In the genomic region with DNA sequence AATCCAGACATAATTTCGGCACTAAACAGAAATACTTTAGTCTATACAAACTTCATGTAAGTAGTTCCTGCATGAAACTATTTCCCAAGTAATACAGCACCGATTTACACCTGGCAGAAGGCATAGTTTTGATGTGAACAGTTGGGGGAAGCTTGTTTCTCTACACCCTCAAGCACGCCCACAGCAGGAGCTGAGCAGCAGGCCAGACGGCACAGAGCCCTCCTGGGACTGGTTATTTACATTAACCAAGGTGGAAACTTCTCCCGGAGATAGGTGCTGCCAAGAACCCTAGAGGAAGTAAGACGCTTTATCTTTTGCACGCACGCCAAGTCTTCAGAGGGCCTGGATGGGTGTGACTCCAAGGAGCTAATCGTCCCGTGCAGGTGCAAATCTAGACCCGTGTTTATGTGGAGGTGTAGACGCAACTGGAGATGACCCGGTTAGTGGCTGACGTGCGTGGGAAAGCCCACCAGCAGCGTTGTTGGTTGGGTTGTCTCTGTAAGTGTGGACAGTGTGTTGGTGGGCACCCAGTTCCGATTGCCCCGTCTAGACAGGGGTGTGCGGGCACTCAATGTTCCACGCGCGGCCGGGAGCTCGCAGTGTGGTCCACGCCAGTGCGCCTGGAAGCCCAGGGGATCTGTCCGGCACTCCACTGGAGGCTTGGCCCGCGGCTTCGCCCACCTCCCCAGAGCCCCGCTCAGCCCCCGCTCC, we compare ENCODE assay signal across 1 cellular context.
A peak's percentile ranks its signal among the peaks of the same experiment; 100 is the strongest.
TF ChIP-seq lines count a peak whose summit lies in the region.

No MANE protein-coding gene starts in this region.

TF ChIP-seq in K562, 482 proteins besides CTCF, POLR2A, EP300 and RAD21 (continued from another document and continues in another):
- TF ChIP-seq ZNF277 (CRISPR knock-in tag; IDR thresholded peaks at IDR 0.05; ENCODE audit: borderline replicate concordance) (no peak), TBL1XR1 (IDR thresholded peaks at IDR 0.05; ENCODE audit: low read length in 2 of 2) (peak; percentile 92 to 96; a peak in 3 of 4 replicates), ZSCAN32 (CRISPR knock-in tag; IDR thresholded peaks at IDR 0.05) (no peak), RFX7 (CRISPR knock-in tag; IDR thresholded peaks at IDR 0.05) (no peak), CEBPZ (IDR thresholded peaks at IDR 0.05; ENCODE audit: borderline replicate concordance, low read depth, low read length) (no peak), ZNF609 (CRISPR knock-in tag; IDR thresholded peaks at IDR 0.05; ENCODE audit: borderline replicate concordance) (peak; percentile 79; the same call in 1 of the 2 replicates), CHD2 (IDR thresholded peaks at IDR 0.05; ENCODE audit: low read depth, low read length) (no peak), ZNF280B (CRISPR knock-in tag; IDR thresholded peaks at IDR 0.05) (no peak), PTTG1 (tag; IDR thresholded peaks at IDR 0.05; ENCODE audit: low read depth) (no peak), CBX8 (IDR thresholded peaks at IDR 0.05; ENCODE audit: borderline replicate concordance, extremely low read depth, low read depth, low read length, poor library complexity, severe bottlenecking) (no peak), EGR1 (conservative IDR thresholded peaks at IDR 0.05) (peak; percentile 77), MED1 (CRISPR knock-in tag; IDR thresholded peaks at IDR 0.05; ENCODE audit: borderline replicate concordance) (no peak), ZNF165 (CRISPR knock-in tag; IDR thresholded peaks at IDR 0.05; ENCODE audit: borderline replicate concordance) (no peak), MEF2A (IDR thresholded peaks at IDR 0.05; ENCODE audit: control insufficient read depth, low read depth, low read length) (peak; percentile 78), ARID2 (IDR thresholded peaks at IDR 0.05) (no peak), HMGN3 (IDR thresholded peaks at IDR 0.05; ENCODE audit: borderline replicate concordance, extremely low read depth, insufficient read length, low read depth, low read length) (peak; percentile 75), ZBTB34 (CRISPR knock-in tag; IDR thresholded peaks at IDR 0.05) (peak; percentile 54; the same call in 1 of the 2 replicates), ZNF436 (CRISPR knock-in tag; IDR thresholded peaks at IDR 0.05) (no peak), E2F3 (CRISPR knock-in tag; IDR thresholded peaks at IDR 0.05) (no peak), GTF2F1 (IDR thresholded peaks at IDR 0.05; ENCODE audit: low read depth, low read length) (no peak), HNRNPL (IDR thresholded peaks at IDR 0.05; ENCODE audit: low read depth, low read length) (no peak), COPS2 (conservative IDR thresholded peaks at IDR 0.05) (no peak), ZNF175 (CRISPR knock-in tag; IDR thresholded peaks at IDR 0.05; ENCODE audit: low read depth) (peak; percentile 75), ZNF583 (CRISPR knock-in tag; IDR thresholded peaks at IDR 0.05) (peak; percentile 28; the same call in 1 of the 2 replicates), BACH1 (tag; IDR thresholded peaks at IDR 0.05) (no peak)
- TF ChIP-seq, protein P1, sequence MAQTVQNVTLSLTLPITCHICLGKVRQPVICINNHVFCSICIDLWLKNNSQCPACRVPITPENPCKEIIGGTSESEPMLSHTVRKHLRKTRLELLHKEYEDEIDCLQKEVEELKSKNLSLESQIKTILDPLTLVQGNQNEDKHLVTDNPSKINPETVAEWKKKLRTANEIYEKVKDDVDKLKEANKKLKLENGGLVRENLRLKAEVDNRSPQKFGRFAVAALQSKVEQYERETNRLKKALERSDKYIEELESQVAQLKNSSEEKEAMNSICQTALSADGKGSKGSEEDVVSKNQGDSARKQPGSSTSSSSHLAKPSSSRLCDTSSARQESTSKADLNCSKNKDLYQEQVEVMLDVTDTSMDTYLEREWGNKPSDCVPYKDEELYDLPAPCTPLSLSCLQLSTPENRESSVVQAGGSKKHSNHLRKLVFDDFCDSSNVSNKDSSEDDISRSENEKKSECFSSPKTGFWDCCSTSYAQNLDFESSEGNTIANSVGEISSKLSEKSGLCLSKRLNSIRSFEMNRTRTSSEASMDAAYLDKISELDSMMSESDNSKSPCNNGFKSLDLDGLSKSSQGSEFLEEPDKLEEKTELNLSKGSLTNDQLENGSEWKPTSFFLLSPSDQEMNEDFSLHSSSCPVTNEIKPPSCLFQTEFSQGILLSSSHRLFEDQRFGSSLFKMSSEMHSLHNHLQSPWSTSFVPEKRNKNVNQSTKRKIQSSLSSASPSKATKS (CRISPR knock-in tag; IDR thresholded peaks at IDR 0.05), result no peak
- TF ChIP-seq, protein P2, sequence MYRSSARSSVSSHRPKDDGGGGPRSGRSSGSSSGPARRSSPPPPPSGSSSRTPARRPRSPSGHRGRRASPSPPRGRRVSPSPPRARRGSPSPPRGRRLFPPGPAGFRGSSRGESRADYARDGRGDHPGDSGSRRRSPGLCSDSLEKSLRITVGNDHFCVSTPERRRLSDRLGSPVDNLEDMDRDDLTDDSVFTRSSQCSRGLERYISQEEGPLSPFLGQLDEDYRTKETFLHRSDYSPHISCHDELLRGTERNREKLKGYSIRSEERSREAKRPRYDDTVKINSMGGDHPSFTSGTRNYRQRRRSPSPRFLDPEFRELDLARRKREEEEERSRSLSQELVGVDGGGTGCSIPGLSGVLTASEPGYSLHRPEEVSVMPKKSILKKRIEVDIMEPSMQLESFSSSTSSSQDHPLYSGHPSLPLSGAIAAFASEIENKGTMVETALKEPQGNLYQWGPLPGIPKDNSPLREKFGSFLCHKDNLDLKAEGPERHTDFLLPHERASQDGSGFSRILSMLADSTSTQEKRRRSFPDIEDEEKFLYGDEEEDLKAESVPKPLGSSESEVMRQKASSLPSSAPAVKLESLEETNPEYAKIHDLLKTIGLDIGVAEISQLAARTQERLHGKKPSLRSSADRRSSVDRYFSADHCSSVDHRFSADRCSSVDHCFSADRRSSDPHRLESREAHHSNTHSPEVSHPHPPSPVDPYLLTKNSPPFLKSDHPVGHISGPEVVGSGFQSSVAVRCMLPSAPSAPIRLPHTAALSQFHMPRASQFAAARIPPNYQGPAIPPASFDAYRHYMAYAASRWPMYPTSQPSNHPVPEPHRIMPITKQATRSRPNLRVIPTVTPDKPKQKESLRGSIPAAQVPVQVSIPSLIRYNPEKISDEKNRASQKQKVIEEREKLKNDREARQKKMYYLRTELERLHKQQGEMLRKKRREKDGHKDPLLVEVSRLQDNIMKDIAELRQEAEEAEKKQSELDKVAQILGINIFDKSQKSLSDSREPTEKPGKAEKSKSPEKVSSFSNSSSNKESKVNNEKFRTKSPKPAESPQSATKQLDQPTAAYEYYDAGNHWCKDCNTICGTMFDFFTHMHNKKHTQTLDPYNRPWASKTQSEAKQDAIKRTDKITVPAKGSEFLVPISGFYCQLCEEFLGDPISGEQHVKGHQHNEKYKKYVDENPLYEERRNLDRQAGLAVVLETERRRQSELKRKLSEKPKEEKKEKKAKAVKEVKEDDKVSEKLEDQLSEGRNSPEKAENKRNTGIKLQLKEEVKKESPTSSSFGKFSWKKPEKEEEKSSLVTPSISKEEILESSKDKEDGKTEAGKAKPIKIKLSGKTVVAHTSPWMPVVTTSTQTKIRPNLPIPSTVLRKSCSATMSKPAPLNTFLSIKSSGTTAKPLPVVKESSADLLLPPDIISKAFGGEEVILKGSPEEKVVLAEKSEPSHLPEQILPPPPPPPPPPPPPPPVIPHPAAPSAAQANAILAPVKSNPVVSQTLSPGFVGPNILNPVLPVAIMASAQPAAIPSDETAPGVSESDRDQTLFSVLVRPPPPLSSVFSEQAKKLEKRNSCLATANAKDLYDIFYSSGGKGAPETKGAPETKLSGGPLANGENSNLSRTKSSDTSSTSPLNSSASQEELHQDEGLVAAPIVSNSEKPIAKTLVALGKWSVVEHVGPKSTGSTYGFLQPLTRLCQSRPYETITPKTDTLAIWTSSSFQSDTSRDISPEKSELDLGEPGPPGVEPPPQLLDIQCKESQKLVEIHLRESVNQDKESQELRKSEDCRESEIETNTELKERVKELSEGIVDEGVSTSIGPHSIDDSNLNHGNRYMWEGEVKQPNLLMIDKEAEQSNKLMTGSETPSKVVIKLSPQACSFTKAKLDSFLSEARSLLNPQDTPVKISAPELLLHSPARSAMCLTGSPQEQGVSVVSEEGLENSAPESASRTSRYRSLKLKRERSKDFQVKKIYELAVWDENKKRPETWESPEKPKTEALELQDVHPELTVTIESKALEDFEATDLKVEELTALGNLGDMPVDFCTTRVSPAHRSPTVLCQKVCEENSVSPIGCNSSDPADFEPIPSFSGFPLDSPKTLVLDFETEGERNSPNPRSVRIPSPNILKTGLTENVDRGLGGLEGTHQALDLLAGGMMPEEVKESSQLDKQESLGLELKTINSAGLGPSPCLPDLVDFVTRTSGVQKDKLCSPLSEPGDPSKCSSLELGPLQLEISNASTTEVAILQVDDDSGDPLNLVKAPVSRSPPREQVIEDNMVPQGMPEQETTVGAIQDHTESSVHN (IDR thresholded peaks at IDR 0.05; ENCODE audit: borderline replicate concordance in 1 of 2, low read depth in 1 of 2), result no peak; a peak in 1 of 4 replicates
